ENCODE assay signal across 1 cellular context in genomic region chr19:2812414-2813234, GRCh38.
TF ChIP-seq lines count a peak whose summit lies in the region.

No MANE protein-coding gene starts in this region.

TF ChIP-seq in SK-N-SH treated with all-trans-retinoic acid at 6 μM for 48 hours, 23 proteins besides CTCF, POLR2A, EP300 and RAD21 (continued from another document):
- TF ChIP-seq, protein P1, sequence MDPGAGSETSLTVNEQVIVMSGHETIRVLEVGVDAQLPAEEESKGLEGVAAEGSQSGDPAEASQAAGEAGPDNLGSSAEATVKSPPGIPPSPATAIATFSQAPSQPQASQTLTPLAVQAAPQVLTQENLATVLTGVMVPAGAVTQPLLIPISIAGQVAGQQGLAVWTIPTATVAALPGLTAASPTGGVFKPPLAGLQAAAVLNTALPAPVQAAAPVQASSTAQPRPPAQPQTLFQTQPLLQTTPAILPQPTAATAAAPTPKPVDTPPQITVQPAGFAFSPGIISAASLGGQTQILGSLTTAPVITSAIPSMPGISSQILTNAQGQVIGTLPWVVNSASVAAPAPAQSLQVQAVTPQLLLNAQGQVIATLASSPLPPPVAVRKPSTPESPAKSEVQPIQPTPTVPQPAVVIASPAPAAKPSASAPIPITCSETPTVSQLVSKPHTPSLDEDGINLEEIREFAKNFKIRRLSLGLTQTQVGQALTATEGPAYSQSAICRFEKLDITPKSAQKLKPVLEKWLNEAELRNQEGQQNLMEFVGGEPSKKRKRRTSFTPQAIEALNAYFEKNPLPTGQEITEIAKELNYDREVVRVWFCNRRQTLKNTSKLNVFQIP (CRISPR knock-in tag; IDR thresholded peaks at IDR 0.05; ENCODE audit: borderline replicate concordance, low read depth): no peak
- TF ChIP-seq ZFP30 (CRISPR knock-in tag; IDR thresholded peaks at IDR 0.05) (no peak), ZNF8 (CRISPR knock-in tag; IDR thresholded peaks at IDR 0.05) (no peak), BACH2 (CRISPR knock-in tag; IDR thresholded peaks at IDR 0.05; ENCODE audit: borderline replicate concordance) (no peak)
TF ChIP-seq in SK-N-SH treated with all-trans-retinoic acid at 6 μM for 48 hours: peak in this region for 0.
